Comparison of ENCODE assay signal across 10 cellular contexts in the genomic region with DNA sequence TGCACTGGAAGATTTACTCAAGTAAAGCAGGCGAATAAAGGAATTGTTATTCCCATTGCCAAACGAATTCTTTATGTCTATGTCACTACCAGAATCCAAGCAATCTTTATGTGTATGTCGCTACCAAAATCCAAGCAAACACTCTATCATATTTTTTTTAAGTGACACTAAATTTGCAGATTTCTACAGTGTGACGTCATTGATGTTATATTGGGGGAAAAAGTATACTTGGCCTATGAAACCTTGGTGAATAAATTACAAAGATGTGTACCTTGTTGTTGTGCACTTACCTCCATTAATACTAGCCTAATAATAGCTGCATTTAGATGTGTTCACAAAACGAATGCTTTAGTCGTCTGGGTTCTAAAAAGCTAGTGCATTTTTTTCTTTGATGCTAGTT. TPM values are rescaled to one million over a fixed set of nuclear protein-coding genes. Genes with fewer than 3 reads are reported as not detected.
DNase-seq lines count a peak whose midpoint lies in the region; ATAC-seq, FAIRE-seq and TF ChIP-seq lines count a peak whose summit lies in the region.
"Had no signal": no experiment of that assay in that cellular context is flagged by ENCODE, and none has a peak within 500 bp of the region (broad histone marks: within the 10 kb centered on the region; RNA-seq: fewer than 3 reads in every experiment).

No MANE protein-coding gene starts in this region.

- peak overlapping the region; percentile 89 for H3K4me2 ChIP-seq in A549
- peak overlapping the region; percentile 83 for H3K4me2 ChIP-seq in GM23248 (ENCODE audit: unreplicated experiment)

- H3K27me3 ChIP-seq in GM23248 (replicated peaks; ENCODE audit: insufficient read depth): no peaks in the 10 kb centered on the region
- no peaks in the 10 kb centered on the region for H3K27me3 ChIP-seq in iPS-15b (ENCODE audit: control insufficient read depth, insufficient read depth, low read length)
- H3K27me3 ChIP-seq: uterus had no signal

- no peaks in the 10 kb centered on the region for H3F3A ChIP-seq in GM23248 (ENCODE audit: insufficient read depth)

- H3K9me2 ChIP-seq in GM23248 (ENCODE audit: insufficient read depth): no peaks in the 10 kb centered on the region

- H3K9ac ChIP-seq in GM23248 (peak overlapping the region; percentile 91), iPS-15b (ENCODE audit: low read depth, low read length) (peak overlapping the region; percentile 63)

- no peaks in the 10 kb centered on the region for H3K9me3 Mint-ChIP-seq in activated CD4-positive, alpha-beta memory T cell treated with anti-CD3 and anti-CD28 coated beads, Interleukin-2, amount 10 ng/mL, durations not matched to agents 7 days and 5 days

- TF ChIP-seq POLR2A in A549 (IDR thresholded peaks at IDR 0.05; ENCODE audit: low read length): no peak

- peaks cover 3% of the 10 kb centered on the region for H3K27me3 Mint-ChIP-seq in activated CD4-positive, alpha-beta memory T cell treated with anti-CD3 and anti-CD28 coated beads, Interleukin-2, amount 10 ng/mL, durations not matched to agents 7 days and 5 days

- POLR2A ChIA-PET in A549 (lab: Yijun Ruan, JAX): no interaction called here
- POLR2A ChIA-PET in activated CD4-positive, alpha-beta memory T cell treated with anti-CD3 and anti-CD28 coated beads, Interleukin-2, amount 10 ng/mL, durations not matched to agents 7 days and 5 days (lab: Charles Lee): interaction anchor here (2.0 kb wide), 1 partner anchor 23 kb away, joined by 11 read pairs; no protein-coding TSS in a partner anchor

- no peaks in the 10 kb centered on the region for H3K9me3 ChIP-seq in A549
- H3K9me3 ChIP-seq in GM23248 (ENCODE audit: low read depth): no peaks in the 10 kb centered on the region
- no peaks in the 10 kb centered on the region for H3K9me3 ChIP-seq in iPS-15b (ENCODE audit: control insufficient read depth, insufficient read depth, low read length)
- H3K9me3 ChIP-seq: uterus had no signal

- in situ Hi-C loops in GM23248 (cut with MboI): no loop called here

- ATAC-seq in A549 (no peak), GM21737 (IDR thresholded peaks at IDR 0.05; ENCODE audit: unreplicated experiment) (no peak)

- peaks cover 48% of the 10 kb centered on the region for H3K4me1 Mint-ChIP-seq in activated CD4-positive, alpha-beta memory T cell treated with anti-CD3 and anti-CD28 coated beads, Interleukin-2, amount 10 ng/mL, durations not matched to agents 7 days and 5 days

- peaks cover 42% of the 10 kb centered on the region for H3K36me3 Mint-ChIP-seq in activated CD4-positive, alpha-beta memory T cell treated with anti-CD3 and anti-CD28 coated beads, Interleukin-2, amount 10 ng/mL, durations not matched to agents 7 days and 5 days (ENCODE audit: low read depth)

- peak overlapping the region; percentile 97 for H2AFZ ChIP-seq in GM23248

- no peak for TF ChIP-seq RAD21 in A549 (conservative IDR thresholded peaks at IDR 0.05 in 1 of 2, IDR thresholded peaks at IDR 0.05 in 1 of 2)

- peak overlapping the region; percentile 79 for H3K4me3 ChIP-seq in A549
- peak overlapping the region; percentile 86 for H3K4me3 ChIP-seq in GM23248
- peak overlapping the region; percentile 76 for H3K4me3 ChIP-seq in iPS-15b (ENCODE audit: low read depth, low read length)

- CTCF ChIA-PET in A549 (lab: Yijun Ruan, JAX): no interaction called here
- CTCF ChIA-PET in activated CD4-positive, alpha-beta memory T cell treated with anti-CD3 and anti-CD28 coated beads, Interleukin-2, amount 10 ng/mL, durations not matched to agents 7 days and 5 days (lab: Charles Lee): interaction anchor here (0.7 to 1.0 kb wide), 2 partner anchors 59 to 136 kb away, joined by 3 read pairs; no protein-coding TSS in a partner anchor

- H3K4me1 ChIP-seq in A549 (peaks cover 14% of the 10 kb centered on the region; the same call in 2 of the 3 replicates), GM23248 (ENCODE audit: insufficient read depth) (peaks cover 4% of the 10 kb centered on the region; the same call in 1 of the 2 replicates), iPS-15b (ENCODE audit: control insufficient read depth, insufficient read depth, low read length) (peaks cover 3% of the 10 kb centered on the region)
- H3K4me1 ChIP-seq: uterus had no signal

- no peak for TF ChIP-seq CTCF in A549 (IDR thresholded peaks at IDR 0.05)

- no peaks in the 10 kb centered on the region for H3K36me3 ChIP-seq in GM23248 (ENCODE audit: low read depth)
- H3K36me3 ChIP-seq in iPS-15b (ENCODE audit: control insufficient read depth, insufficient read depth, low read length): no peaks in the 10 kb centered on the region
- H3K36me3 ChIP-seq: uterus had no signal

- peak overlapping the region; percentile 92 for H3K27ac Mint-ChIP-seq in activated CD4-positive, alpha-beta memory T cell treated with anti-CD3 and anti-CD28 coated beads, Interleukin-2, amount 10 ng/mL, durations not matched to agents 7 days and 5 days

- H3K27ac ChIP-seq in A549 (peak overlapping the region; percentile 74 to 85; a peak in 5 of 6 replicates), GM23248 (no peak overlapping the region)

- DNase-seq in A549 (ENCODE audit: low read depth in 1 of 2, low spot score in 1 of 2) (no peak), GM23248 (no peak), HUDEP-2 (lab: John Stamatoyannopoulos, UW; ENCODE audit: unreplicated experiment in 76 of 76) (no peak), GM19238 (ENCODE audit: insufficient read length, low spot score) (no peak), GM03348 (ENCODE audit: low spot score) (no peak)
- no peak for DNase-seq in activated CD4-positive, alpha-beta memory T cell treated with anti-CD3 and anti-CD28 coated beads, Interleukin-2, amount 10 ng/mL, durations not matched to agents 7 days and 5 days

- no peak for TF ChIP-seq EP300 in A549 (IDR thresholded peaks at IDR 0.05)

- no peaks in the 10 kb centered on the region for H4K20me1 ChIP-seq in GM23248 (ENCODE audit: insufficient read depth)

- H3K79me2 ChIP-seq in GM23248 (ENCODE audit: insufficient read depth): peaks cover 28% of the 10 kb centered on the region

- peak overlapping the region; percentile 91 for H3K4me3 Mint-ChIP-seq in activated CD4-positive, alpha-beta memory T cell treated with anti-CD3 and anti-CD28 coated beads, Interleukin-2, amount 10 ng/mL, durations not matched to agents 7 days and 5 days

- no peak for FAIRE-seq in A549 (lab: Jason Lieb, UNC)

- WGBS in A549 (ENCODE audit: missing lambda C conversion rate): 24% methylated on average over 6 of the region's 6 CpGs
- WGBS in GM23248 (ENCODE audit: low coverage in 1 of 2, low lambda C conversion rate in 2 of 2, missing lambda C conversion rate in 2 of 2), 2 experiments: 40% methylated on average over 6 of the region's 6 CpGs

TF ChIP-seq in A549, 52 proteins besides CTCF, POLR2A, EP300 and RAD21:
- TF ChIP-seq RCOR1 (IDR thresholded peaks at IDR 0.05; ENCODE audit: low read depth, low read length) (no peak), JUN (IDR thresholded peaks at IDR 0.05) (no peak), RFX5 (IDR thresholded peaks at IDR 0.05) (no peak), BHLHE40 (IDR thresholded peaks at IDR 0.05; ENCODE audit: low read depth, low read length) (no peak), TP53 (CRISPR knock-in tag; IDR thresholded peaks at IDR 0.05) (no peak), ZFP36 (IDR thresholded peaks at IDR 0.05; ENCODE audit: borderline replicate concordance, partially characterized antibody) (no peak), CEBPB (IDR thresholded peaks at IDR 0.05) (no peak), HDAC2 (IDR thresholded peaks at IDR 0.05) (no peak), ZC3H11A (IDR thresholded peaks at IDR 0.05) (no peak), MAX (IDR thresholded peaks at IDR 0.05) (no peak), FOXS1 (CRISPR knock-in tag; IDR thresholded peaks at IDR 0.05) (no peak), EHF (CRISPR knock-in tag; IDR thresholded peaks at IDR 0.05) (no peak), FOSL2 (IDR thresholded peaks at IDR 0.05) (no peak), FOSL2 (CRISPR knock-in tag; IDR thresholded peaks at IDR 0.05) (no peak), FOSB (CRISPR knock-in tag; IDR thresholded peaks at IDR 0.05) (no peak), ZNF302 (CRISPR knock-in tag; IDR thresholded peaks at IDR 0.05) (no peak), KDM5A (IDR thresholded peaks at IDR 0.05) (no peak), NFE2L2 (conservative IDR thresholded peaks at IDR 0.05; ENCODE audit: low read length) (no peak)

RNA-seq across cellular contexts. Expression of gene TTK, which starts 1.0 kb away (rescaled TPM):
- 18.9 and 30.6 TPM in 2 replicates for polyA plus RNA-seq in A549 (2011; rRNA removed)
- 5.8 and 6.3 TPM in 2 replicates for polyA plus RNA-seq in A549 (2012; cell fraction: cytosol; rRNA removed)
- 4.7 and 7.1 TPM in 2 replicates for polyA plus RNA-seq in A549 (2012; cell fraction: nucleus; rRNA removed)
- 18.8 to 21.2 TPM (median 21.0 TPM) in 3 replicates for polyA plus RNA-seq in A549 (2017; fragmentation: RNase III; extraction: RNeasy Plus Mini Kit Qiagen cat#74134 plus additional on column Dnase treatment)
- 7.6 and 8.9 TPM in 2 replicates for polyA minus RNA-seq in A549 (2011; rRNA and poly(A)+ RNA removed)
- 12.0 and 16.7 TPM in 2 replicates for total RNA-seq in GM23248 (2014; rRNA removed; shearing (Covaris generic))
- polyA plus RNA-seq in GM23248 (2016; fragmentation: Nextera tagmentation; extraction: Ambion mirVana): 7.8 and 8.7 TPM in 2 replicates
- 10 to 100 TPM; 34.4 to 35.9 TPM for total RNA-seq in activated CD4-positive, alpha-beta memory T cell treated with anti-CD3 and anti-CD28 coated beads, Interleukin-2, amount 10 ng/mL, durations not matched to agents 7 days and 5 days

RNA-seq across cellular contexts. Expression of gene ELOVL4, which starts 58.1 kb away (rescaled TPM):
- polyA plus RNA-seq in A549 (2011; rRNA removed): 0.65 and 0.70 TPM in 2 replicates
- polyA plus RNA-seq in A549 (2012; cell fraction: cytosol; rRNA removed): 0.16 and 0.21 TPM in 2 replicates
- 0.16 and 0.21 TPM in 2 replicates for polyA plus RNA-seq in A549 (2012; cell fraction: nucleus; rRNA removed)
- 0.83 to 1.1 TPM (median 1.1 TPM) in 3 replicates for polyA plus RNA-seq in A549 (2017; fragmentation: RNase III; extraction: RNeasy Plus Mini Kit Qiagen cat#74134 plus additional on column Dnase treatment)
- 0.21 and 0.34 TPM in 2 replicates for polyA minus RNA-seq in A549 (2011; rRNA and poly(A)+ RNA removed)
- total RNA-seq in GM23248 (2014; rRNA removed; shearing (Covaris generic)): 7.0 and 8.5 TPM in 2 replicates
- polyA plus RNA-seq in GM23248 (2016; fragmentation: Nextera tagmentation; extraction: Ambion mirVana): 12.5 TPM in 2 replicates
- total RNA-seq in activated CD4-positive, alpha-beta memory T cell treated with anti-CD3 and anti-CD28 coated beads, Interleukin-2, amount 10 ng/mL, durations not matched to agents 7 days and 5 days: 1 to 10 TPM; 1.9 to 2.0 TPM
- total RNA-seq: HT-29 had no signal
